13 cellular contexts compared by ENCODE assay signal in the genomic region with DNA sequence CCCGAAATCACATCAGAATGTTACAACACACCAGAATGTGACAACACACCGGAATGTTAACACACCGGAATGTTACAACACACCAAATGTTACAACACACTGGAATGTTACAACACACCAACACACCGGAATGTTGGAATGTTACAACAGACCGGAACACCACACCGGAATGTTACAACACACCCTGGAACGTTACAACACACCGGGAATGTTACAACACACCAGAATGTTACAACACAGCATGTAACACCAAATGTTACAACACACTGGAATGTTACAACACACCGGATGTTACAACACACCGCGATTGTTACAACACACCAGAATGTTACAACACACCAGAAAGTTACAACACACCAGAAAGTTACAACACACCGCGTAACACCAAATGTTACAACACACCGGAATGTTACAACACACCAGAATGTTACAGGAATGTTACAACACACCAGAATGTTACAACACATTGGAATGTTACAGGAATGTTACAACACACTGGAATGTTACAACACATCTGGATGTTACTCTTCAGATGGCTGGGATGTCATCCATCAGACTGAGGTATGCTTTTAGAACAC. TPM values are rescaled to one million over a fixed set of nuclear protein-coding genes. Genes with fewer than 3 reads are reported as not detected.
DNase-seq lines count a peak whose midpoint lies in the region; ATAC-seq, FAIRE-seq and TF ChIP-seq lines count a peak whose summit lies in the region.
"Had no signal": no experiment of that assay in that cellular context is flagged by ENCODE, and none has a peak within 500 bp of the region (broad histone marks: within the 10 kb centered on the region; RNA-seq: fewer than 3 reads in every experiment).

No MANE protein-coding gene starts in this region.

- DNase-seq in CD1c-positive myeloid dendritic cell (ENCODE audit: extremely low spot score) = peak; percentile 67
- DNase-seq in HTR-8/SVneo (ENCODE audit: insufficient read length, low spot score) = no peak
- DNase-seq in choroid plexus epithelial cell (ENCODE audit: low read depth) = peak; percentile 85
- DNase-seq in mesothelial cell of epicardium (ENCODE audit: low spot score in 2 of 2, unreplicated experiment in 2 of 2) = no peak
- no peak for DNase-seq in medulla oblongata (ENCODE audit: extremely low spot score)
- no peak for DNase-seq in activated CD4-positive, alpha-beta memory T cell treated with anti-CD3 and anti-CD28 coated beads for 36 hours
- DNase-seq in right atrium auricular region (ENCODE audit: low spot score) = no peak
- DNase-seq: activated CD4-positive, alpha-beta T cell treated with anti-CD3 and anti-CD28 coated beads, Interleukin-2, amount 50 U/mL, for 4 hours; hypothalamus had no signal

- H3K36me3 ChIP-seq in right atrium auricular region = peaks cover 42% of the 10 kb centered on the region

- H3K27me3 Mint-ChIP-seq in mesothelial cell of epicardium (ENCODE audit: low read depth) = no peaks in the 10 kb centered on the region
- no peaks in the 10 kb centered on the region for H3K27me3 Mint-ChIP-seq in activated CD4-positive, alpha-beta memory T cell treated with anti-CD3 and anti-CD28 coated beads for 36 hours
- H3K27me3 Mint-ChIP-seq: stimulated activated naive CD8-positive, alpha-beta T cell treated with anti-CD3 and anti-CD28 coated beads, Interleukin-15, Interleukin-2, amounts not matched to agents 100 ng/mL and 50 ng/mL, for 24 hours had no signal

- H3K27ac ChIP-seq in right atrium auricular region = no peak overlapping the region
- H3K27ac ChIP-seq: SJSA1 had no signal

- intact Hi-C loops in activated CD4-positive, alpha-beta memory T cell treated with anti-CD3 and anti-CD28 coated beads for 36 hours (cut with micrococcal nuclease) = no loop called here

- peaks cover 36% of the 10 kb centered on the region for H3K36me3 Mint-ChIP-seq in mesothelial cell of epicardium
- peaks cover 33% of the 10 kb centered on the region for H3K36me3 Mint-ChIP-seq in activated CD4-positive, alpha-beta memory T cell treated with anti-CD3 and anti-CD28 coated beads for 36 hours

- no peaks in the 10 kb centered on the region for H3K9me3 ChIP-seq in right atrium auricular region
- H3K9me3 ChIP-seq: SJSA1 had no signal

- CTCF ChIA-PET in activated CD4-positive, alpha-beta memory T cell treated with anti-CD3 and anti-CD28 coated beads for 36 hours (lab: Charles Lee) = no interaction called here

- peak; percentile 97 for FAIRE-seq in HTR-8/SVneo (lab: Jason Lieb, UNC)

- no peaks in the 10 kb centered on the region for H3K27me3 ChIP-seq in right atrium auricular region
- H3K27me3 ChIP-seq: cardiac muscle cell, SJSA1 had no signal

- H3K4me1 ChIP-seq in right atrium auricular region = no peaks in the 10 kb centered on the region
- H3K4me1 ChIP-seq: SJSA1 had no signal

- POLR2A ChIA-PET in activated CD4-positive, alpha-beta memory T cell treated with anti-CD3 and anti-CD28 coated beads for 36 hours (lab: Charles Lee) = no interaction called here

- H3K4me3 ChIP-seq in choroid plexus epithelial cell (ENCODE audit: low read depth, low read length) = no peak overlapping the region
- no peak overlapping the region for H3K4me3 ChIP-seq in right atrium auricular region
- H3K4me3 ChIP-seq: cardiac muscle cell, SJSA1 had no signal

- H3K27ac Mint-ChIP-seq in mesothelial cell of epicardium = peak overlapping the region; percentile 93
- H3K27ac Mint-ChIP-seq in activated CD4-positive, alpha-beta memory T cell treated with anti-CD3 and anti-CD28 coated beads for 36 hours = no peak overlapping the region

- TF ChIP-seq CTCF in choroid plexus epithelial cell (conservative IDR thresholded peaks at IDR 0.05; ENCODE audit: low read depth, low read length) (no peak), mesothelial cell of epicardium (IDR thresholded peaks at IDR 0.05; ENCODE audit: unreplicated experiment) (no peak), right atrium auricular region (IDR thresholded peaks at IDR 0.05) (no peak)

- H3K4me1 Mint-ChIP-seq in mesothelial cell of epicardium = peaks cover 5% of the 10 kb centered on the region
- H3K4me1 Mint-ChIP-seq in activated CD4-positive, alpha-beta memory T cell treated with anti-CD3 and anti-CD28 coated beads for 36 hours (ENCODE audit: low read depth) = peaks cover 10% of the 10 kb centered on the region

- ATAC-seq in GM21786 (IDR thresholded peaks at IDR 0.05; ENCODE audit: unreplicated experiment) = no peak

- no peaks in the 10 kb centered on the region for H3K9me3 Mint-ChIP-seq in mesothelial cell of epicardium
- no peaks in the 10 kb centered on the region for H3K9me3 Mint-ChIP-seq in activated CD4-positive, alpha-beta memory T cell treated with anti-CD3 and anti-CD28 coated beads for 36 hours
- H3K9me3 Mint-ChIP-seq: stimulated activated naive CD8-positive, alpha-beta T cell treated with anti-CD3 and anti-CD28 coated beads, Interleukin-15, Interleukin-2, amounts not matched to agents 100 ng/mL and 50 ng/mL, for 24 hours had no signal

- no peak overlapping the region for H3K4me3 Mint-ChIP-seq in mesothelial cell of epicardium
- H3K4me3 Mint-ChIP-seq in activated CD4-positive, alpha-beta memory T cell treated with anti-CD3 and anti-CD28 coated beads for 36 hours = no peak overlapping the region
- H3K4me3 Mint-ChIP-seq: stimulated activated naive CD8-positive, alpha-beta T cell treated with anti-CD3 and anti-CD28 coated beads, Interleukin-15, Interleukin-2, amounts not matched to agents 100 ng/mL and 50 ng/mL, for 24 hours had no signal

RNA-seq across cellular contexts. Expression of a gene that starts 21.1 kb away (rescaled TPM):
- 41.3 to 52.9 TPM (median 47.7 TPM) in 3 replicates for total RNA-seq in mesothelial cell of epicardium
- 10 to 100 TPM; 41.2 to 42.9 TPM for total RNA-seq in activated CD4-positive, alpha-beta memory T cell treated with anti-CD3 and anti-CD28 coated beads for 36 hours
- 10 to 100 TPM; 13.6 to 13.8 TPM for total RNA-seq in right atrium auricular region

RNA-seq across cellular contexts. Expression of a gene that starts 37.7 kb away (rescaled TPM):
- total RNA-seq in mesothelial cell of epicardium = 62.0 to 63.8 TPM (median 62.2 TPM) in 3 replicates
- 10 to 100 TPM; 41.7 to 44.2 TPM for total RNA-seq in activated CD4-positive, alpha-beta memory T cell treated with anti-CD3 and anti-CD28 coated beads for 36 hours
- 10 to 100 TPM; 32.2 to 49.8 TPM for total RNA-seq in right atrium auricular region

Comparison
In these comparisons a context has a peak if more than half of its experiments do, and no peak if none do; other contexts are left out.
1. DNase-seq: peak in CD1c-positive myeloid dendritic cell (single experiment) and choroid plexus epithelial cell (single experiment); none in HTR-8/SVneo (single experiment), mesothelial cell of epicardium (0 of 2), medulla oblongata (single experiment), activated CD4-positive, alpha-beta memory T cell treated with anti-CD3 and anti-CD28 coated beads for 36 hours (single experiment) and right atrium auricular region (single experiment).